12 cellular contexts compared by ENCODE assay signal in genomic region chr6:5141046-5141445, GRCh38. TPM values are rescaled to one million over a fixed set of nuclear protein-coding genes. Genes with fewer than 3 reads are reported as not detected.
"Had no signal": no experiment of that assay in that cellular context is flagged by ENCODE, and none has a peak within 500 bp of the region (broad histone marks: within the 10 kb centered on the region; RNA-seq: fewer than 3 reads in every experiment).

No MANE protein-coding gene starts in this region.

- H3K27me3 ChIP-seq: neural progenitor cell, pancreas, sigmoid colon, spleen had no signal

- DNase-seq: activated naive CD4-positive, alpha-beta T cell treated with anti-CD3 and anti-CD28 coated beads for 36 hours; activated naive CD8-positive, alpha-beta T cell treated with anti-CD3 and anti-CD28 coated beads, Interleukin-2, amount 50 U/mL, for 24 hours; aorta; cerebellar nuclear complex; effector CD8-positive, alpha-beta T cell; foreskin melanocyte; midbrain; pancreas; sigmoid colon; spleen had no signal

- H3K36me3 ChIP-seq: neural progenitor cell, pancreas, sigmoid colon, spleen, thoracic aorta had no signal

- H3K9me3 ChIP-seq: pancreas, sigmoid colon, spleen, thoracic aorta had no signal

- H3K4me3 ChIP-seq: neural progenitor cell, pancreas, sigmoid colon, thoracic aorta had no signal

- H3K9ac ChIP-seq: neural progenitor cell had no signal

- H2AFZ ChIP-seq: neural progenitor cell had no signal

- H3K4me1 ChIP-seq: pancreas had no signal

- H3K27ac ChIP-seq: neural progenitor cell, pancreas, sigmoid colon, thoracic aorta had no signal

- H3K4me2 ChIP-seq: neural progenitor cell had no signal

RNA-seq across cellular contexts. Expression of gene PPP1R3G, which starts 55.9 kb away (rescaled TPM):
- total RNA-seq: activated naive CD4-positive, alpha-beta T cell treated with anti-CD3 and anti-CD28 coated beads for 36 hours had no signal
